8 cellular contexts compared by ENCODE assay signal in genomic region chr9:83062653-83063527, GRCh38. TPM values are rescaled to one million over a fixed set of nuclear protein-coding genes. Genes with fewer than 3 reads are reported as not detected.
DNase-seq lines count a peak whose midpoint lies in the region; ATAC-seq and TF ChIP-seq lines count a peak whose summit lies in the region.

TSS of gene RASEF (minus strand) at chr9:83063142. CDS start at chr9:83062867, 275 bp downstream.

- TF ChIP-seq CTCF in BE2C (IDR thresholded peaks at IDR 0.05; ENCODE audit: low read depth, low read length) (peak; percentile 34), GM13977 (IDR thresholded peaks at IDR 0.05; ENCODE audit: extremely low read depth, insufficient read depth, missing control alignments) (no peak)

- H3K27ac ChIP-seq in mesendoderm (ENCODE audit: low read depth, low read length) = no peak within 1 kb of the TSS

- H3K23ac ChIP-seq in mesendoderm (ENCODE audit: low read length) = peak within 1 kb of the TSS; percentile 39

- H3K4ac ChIP-seq in mesendoderm (ENCODE audit: low read depth, low read length) = no peak within 1 kb of the TSS

- no peak within 1 kb of the TSS for H4K8ac ChIP-seq in mesendoderm (ENCODE audit: low read depth, low read length)

- H3K36me3 ChIP-seq in BE2C (no peaks in the 10 kb centered on the region), mesendoderm (ENCODE audit: control insufficient read depth, insufficient read depth, low read length) (no peaks in the 10 kb centered on the region)

- no peak within 1 kb of the TSS for H2AK5ac ChIP-seq in mesendoderm (ENCODE audit: low read length)

- no peaks in the 10 kb centered on the region for H3K9me3 ChIP-seq in BE2C

- H3K4me1 ChIP-seq in BE2C (peaks cover 7% of the 10 kb centered on the region), mesendoderm (ENCODE audit: control insufficient read depth, low read depth, low read length) (no peaks in the 10 kb centered on the region)

- peak within 1 kb of the TSS; percentile 80 for H3K4me2 ChIP-seq in mesendoderm (ENCODE audit: low read length)

- ATAC-seq in GM19395 (IDR thresholded peaks at IDR 0.05; ENCODE audit: unreplicated experiment) = no peak

- H2BK15ac ChIP-seq in mesendoderm (replicated peaks; ENCODE audit: low read depth) = no peak within 1 kb of the TSS

- H3K56ac ChIP-seq in mesendoderm (ENCODE audit: low read length) = peak within 1 kb of the TSS; percentile 69

- no CpG with 5 or more reads among the region's 98 CpGs for WGBS in mesendoderm (ENCODE audit: extremely low coverage, insufficient coverage, low lambda C conversion rate)

- peak; percentile 79 for DNase-seq in BE2C
- DNase-seq in NCI-H1092 (lab: John Stamatoyannopoulos, UW) = peak; percentile 57
- DNase-seq in T47D (ENCODE audit: low read depth in 1 of 2, low spot score in 1 of 2) = peak; percentile 58 to 96
- DNase-seq in mesendoderm = peak; percentile 74
- no peak for DNase-seq in GM13977 (ENCODE audit: low spot score)
- no peak for DNase-seq in nucleus accumbens (lab: John Stamatoyannopoulos, UW)
- no peak for DNase-seq in epidermal melanocyte (ENCODE audit: insufficient read length, low spot score)

- no peaks in the 10 kb centered on the region for H3K79me2 ChIP-seq in mesendoderm (ENCODE audit: control insufficient read depth, insufficient read depth, low read length)

- no peaks in the 10 kb centered on the region for H3K79me1 ChIP-seq in mesendoderm (ENCODE audit: low read length)

- no peaks in the 10 kb centered on the region for H3K27me3 ChIP-seq in BE2C
- H3K27me3 ChIP-seq in mesendoderm (ENCODE audit: insufficient read depth, low read length, poor library complexity) = peaks cover 2% of the 10 kb centered on the region

- H2BK5ac ChIP-seq in mesendoderm (ENCODE audit: low read length) = no peak within 1 kb of the TSS

- H3K4me3 ChIP-seq in BE2C (ENCODE audit: low read depth, low read length) = peak within 1 kb of the TSS; percentile 83
- peak within 1 kb of the TSS; percentile 20 for H3K4me3 ChIP-seq in mesendoderm (ENCODE audit: low read length)

- no peak within 1 kb of the TSS for H4K5ac ChIP-seq in mesendoderm (ENCODE audit: low read length)

- peak within 1 kb of the TSS; percentile 54 for H3K18ac ChIP-seq in mesendoderm (ENCODE audit: low read length)

- peak within 1 kb of the TSS; percentile 40 for H3K9ac ChIP-seq in mesendoderm (ENCODE audit: low read length)

- H2BK120ac ChIP-seq in mesendoderm (ENCODE audit: low read depth, low read length) = no peak within 1 kb of the TSS

- in situ Hi-C loops in T47D (cut with HindIII; ENCODE audit: low pct_unique_long_range_greater_than_20kb, low sequenced_read_pairs) = no loop called here
- in situ Hi-C loops in GM13977 (cut with MboI; ENCODE audit: low pct_unique_long_range_greater_than_20kb, low sequenced_read_pairs, unreplicated experiment) = no loop called here

RNA-seq across cellular contexts. Expression of gene RASEF, which starts in this region (rescaled TPM):
- polyA plus RNA-seq in BE2C (2012; ENCODE audit: insufficient read depth, insufficient read length, low read depth) = 8.9 TPM
- 2.2 TPM for polyA plus RNA-seq in mesendoderm (2013, experiment 1 of 2)
- 2.4 TPM for polyA plus RNA-seq in mesendoderm (2013, experiment 2 of 2)

Comparison
In these comparisons a context has a peak if more than half of its experiments do, and no peak if none do; other contexts are left out.
1. DNase-seq: peak in BE2C (single experiment), NCI-H1092 (single experiment), T47D (2 of 2) and mesendoderm (single experiment); none in GM13977 (single experiment), nucleus accumbens (0 of 56) and epidermal melanocyte (single experiment).